27 cellular contexts compared by ENCODE assay signal in the genomic region with DNA sequence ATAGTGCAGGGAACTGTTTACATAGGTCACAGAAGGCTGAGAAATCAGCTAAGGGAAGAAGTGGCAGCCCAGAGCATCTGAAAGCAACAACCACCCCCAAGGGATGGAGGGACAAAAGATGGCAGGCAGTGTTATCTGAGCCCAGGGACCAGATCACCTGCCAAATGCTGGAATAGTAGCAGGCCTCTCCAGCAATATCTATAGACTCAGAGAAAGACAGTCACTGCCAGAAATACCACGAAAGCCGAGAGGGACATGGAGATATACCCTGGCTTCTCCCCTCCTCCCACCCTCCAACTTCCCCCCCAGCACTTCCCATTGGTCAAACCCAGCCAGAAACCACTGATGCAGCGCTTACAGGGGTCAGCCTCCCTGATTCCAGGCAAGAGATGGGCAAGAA.
"Had no signal": no experiment of that assay in that cellular context is flagged by ENCODE, and none has a peak within 500 bp of the region (broad histone marks: within the 10 kb centered on the region; RNA-seq: fewer than 3 reads in every experiment).

No MANE protein-coding gene starts in this region.

- H3K27me3 Mint-ChIP-seq: activated CD8-positive, alpha-beta T cell treated with anti-CD3 and anti-CD28 coated beads for 36 hours; activated T-helper 17 cell treated with anti-CD3 and anti-CD28 coated beads, Interleukin-2, amount 50 U/mL, for 72 hours; stimulated activated naive CD8-positive, alpha-beta T cell treated with anti-CD3 and anti-CD28 coated beads, Interleukin-15, Interleukin-2, amounts not matched to agents 100 ng/mL and 50 ng/mL, for 24 hours had no signal

- H3K9me3 ChIP-seq: thoracic aorta, upper lobe of left lung had no signal

- H3K36me3 Mint-ChIP-seq: immature natural killer cell, naive B cell had no signal

- H3K4me3 ChIP-seq: lung, skin epidermis, thoracic aorta, upper lobe of left lung had no signal

- H3K27me3 ChIP-seq: brain microvascular endothelial cell, upper lobe of left lung had no signal

- DNase-seq: activated B cell treated with CpG ODN at 0.5 μM for 24 hours; activated CD4-positive, alpha-beta T cell treated with anti-CD3 and anti-CD28 coated beads, Interleukin-2, amount 50 U/mL, for 1 hour; activated CD8-positive, alpha-beta T cell treated with anti-CD3 and anti-CD28 coated beads for 36 hours; activated gamma-delta T cell treated with Interleukin-2 at 50 U/mL for 16 hours; activated naive CD4-positive, alpha-beta T cell treated with anti-CD3 and anti-CD28 coated beads, Interleukin-2, amount 50 U/mL, for 16 hours; activated T-cell treated with anti-CD3 and anti-CD28 coated beads, Interleukin-2, amount 50 U/mL, for 4 hours; amniotic stem cell; brain microvascular endothelial cell; central memory CD4-positive, alpha-beta T cell; head of caudate nucleus; hypothalamus; immature natural killer cell; kidney; naive B cell; stimulated activated CD4-positive, alpha-beta T cell treated with anti-CD3 and anti-CD28 coated beads, Interleukin-12 subunit alpha, Interleukin-12 subunit beta, amount 100 ng/mL, for 4 hours; stimulated activated CD4-positive, alpha-beta T cell treated with anti-CD3 and anti-CD28 coated beads, Interleukin-4, amount 100 ng/mL, for 1 hour; T-helper 1 cell; upper lobe of left lung had no signal

- H3K27ac ChIP-seq: brain microvascular endothelial cell, skin epidermis, thoracic aorta, upper lobe of left lung had no signal

- H3K4me1 Mint-ChIP-seq: activated B cell treated with CpG ODN at 0.5 μM for 24 hours; activated T-helper 17 cell treated with anti-CD3 and anti-CD28 coated beads, Interleukin-2, amount 50 U/mL, for 72 hours; immature natural killer cell; naive B cell had no signal

- H3K36me3 ChIP-seq: brain microvascular endothelial cell, thoracic aorta, upper lobe of left lung had no signal

- ATAC-seq: activated CD8-positive, alpha-beta T cell treated with anti-CD3 and anti-CD28 coated beads for 36 hours; activated T-cell treated with anti-CD3 and anti-CD28 coated beads, Interleukin-2, amount 50 U/mL, for 4 hours; activated T-helper 17 cell treated with anti-CD3 and anti-CD28 coated beads, Interleukin-2, amount 50 U/mL, for 72 hours; left lobe of liver; sciatic nerve had no signal

- H3K27ac Mint-ChIP-seq: activated B cell treated with CpG ODN at 0.5 μM for 24 hours; activated CD8-positive, alpha-beta T cell treated with anti-CD3 and anti-CD28 coated beads for 36 hours; activated T-helper 17 cell treated with anti-CD3 and anti-CD28 coated beads, Interleukin-2, amount 50 U/mL, for 72 hours; naive B cell; stimulated activated naive CD8-positive, alpha-beta T cell treated with anti-CD3 and anti-CD28 coated beads, Interleukin-15, Interleukin-2, amounts not matched to agents 100 ng/mL and 50 ng/mL, for 24 hours; T-helper 2 cell treated with Interferon-gamma antibody and Interleukin-4, amounts not matched to agents 5 μg/mL and 100 μg/mL, for 36 hours had no signal

- H3K4me3 Mint-ChIP-seq: activated B cell treated with CpG ODN at 0.5 μM for 24 hours; activated CD8-positive, alpha-beta T cell treated with anti-CD3 and anti-CD28 coated beads for 36 hours; activated T-cell treated with anti-CD3 and anti-CD28 coated beads, Interleukin-2, amount 50 U/mL, for 4 hours; activated T-helper 17 cell treated with anti-CD3 and anti-CD28 coated beads, Interleukin-2, amount 50 U/mL, for 72 hours; immature natural killer cell; naive B cell; neural crest cell; stimulated activated naive CD8-positive, alpha-beta T cell treated with anti-CD3 and anti-CD28 coated beads, Interleukin-15, Interleukin-2, amounts not matched to agents 100 ng/mL and 50 ng/mL, for 24 hours; T-helper 2 cell treated with Interferon-gamma antibody and Interleukin-4, amounts not matched to agents 5 μg/mL and 100 μg/mL, for 36 hours had no signal

- H3K9me3 Mint-ChIP-seq: activated B cell treated with CpG ODN at 0.5 μM for 24 hours; activated CD8-positive, alpha-beta T cell treated with anti-CD3 and anti-CD28 coated beads for 36 hours; activated T-cell treated with anti-CD3 and anti-CD28 coated beads, Interleukin-2, amount 50 U/mL, for 4 hours; activated T-helper 17 cell treated with anti-CD3 and anti-CD28 coated beads, Interleukin-2, amount 50 U/mL, for 72 hours; immature natural killer cell; naive B cell; neural crest cell; stimulated activated naive CD8-positive, alpha-beta T cell treated with anti-CD3 and anti-CD28 coated beads, Interleukin-15, Interleukin-2, amounts not matched to agents 100 ng/mL and 50 ng/mL, for 24 hours; T-helper 2 cell treated with Interferon-gamma antibody and Interleukin-4, amounts not matched to agents 5 μg/mL and 100 μg/mL, for 36 hours had no signal
